In genomic region chr17:7394452-7395191, GRCh38 we compare ENCODE assay signal across 1 cellular context.
TF ChIP-seq lines count a peak whose summit lies in the region.

PLSCR3 (minus strand) TSS chr17:7394525; CDS start chr17:7394110, 415 bp downstream.

TF ChIP-seq in HepG2, 621 proteins besides CTCF, POLR2A, EP300 and RAD21 (continued from another document and continues in another):
- TF ChIP-seq PREB (CRISPR knock-in tag; IDR thresholded peaks at IDR 0.05) (no peak), SNRNP70 (IDR thresholded peaks at IDR 0.05; ENCODE audit: low read depth, low read length) (no peak), ZNF772 (CRISPR knock-in tag; IDR thresholded peaks at IDR 0.05) (peak; percentile 70; the same call in 1 of the 2 replicates), ZNF564 (CRISPR knock-in tag; IDR thresholded peaks at IDR 0.05) (0 out of 2 replicates have a peak, but pooled peaks have one; percentile 72), TOPORS (CRISPR knock-in tag; IDR thresholded peaks at IDR 0.05) (peak; percentile 73; the same call in 1 of the 2 replicates), ZNF337 (CRISPR knock-in tag; IDR thresholded peaks at IDR 0.05; ENCODE audit: borderline replicate concordance, low read depth) (no peak), ZNF614 (CRISPR knock-in tag; IDR thresholded peaks at IDR 0.05; ENCODE audit: borderline replicate concordance) (no peak), HDAC2 (CRISPR knock-in tag; IDR thresholded peaks at IDR 0.05) (no peak; the same call in 1 of the 2 replicates), ZNF703 (CRISPR knock-in tag; IDR thresholded peaks at IDR 0.05; ENCODE audit: borderline replicate concordance) (no peak), ZHX2 (IDR thresholded peaks at IDR 0.05; ENCODE audit: low read depth) (no peak), ZHX2 (CRISPR knock-in tag; IDR thresholded peaks at IDR 0.05; ENCODE audit: borderline replicate concordance) (peak; percentile 55; the same call in 1 of the 2 replicates), RARG (CRISPR knock-in tag; IDR thresholded peaks at IDR 0.05; ENCODE audit: low read depth) (no peak), ZNF251 (CRISPR knock-in tag; IDR thresholded peaks at IDR 0.05) (no peak), ZNF292 (CRISPR knock-in tag; IDR thresholded peaks at IDR 0.05; ENCODE audit: borderline replicate concordance, low read depth) (no peak), ZNF609 (CRISPR knock-in tag; IDR thresholded peaks at IDR 0.05; ENCODE audit: borderline replicate concordance) (no peak), MBNL3 (CRISPR knock-in tag; conservative IDR thresholded peaks at IDR 0.05) (no peak), HDAC6 (IDR thresholded peaks at IDR 0.05; ENCODE audit: low read depth, low read length) (no peak), ELF4 (CRISPR knock-in tag; IDR thresholded peaks at IDR 0.05; ENCODE audit: borderline replicate concordance) (no peak), HNRNPLL (IDR thresholded peaks at IDR 0.05; ENCODE audit: low read depth, low read length, poor library complexity, severe bottlenecking) (peak; percentile 64), MNT (IDR thresholded peaks at IDR 0.05) (no peak), ZBTB8A (CRISPR knock-in tag; IDR thresholded peaks at IDR 0.05; ENCODE audit: borderline replicate concordance, low read depth) (no peak), TEAD2 (CRISPR knock-in tag; IDR thresholded peaks at IDR 0.05) (no peak), MYC (CRISPR knock-in tag; IDR thresholded peaks at IDR 0.05; ENCODE audit: borderline replicate concordance) (peak; percentile 81; the same call in 1 of the 2 replicates), CBX2 (IDR thresholded peaks at IDR 0.05; ENCODE audit: low read depth, low read length) (no peak), CBX2 (CRISPR knock-in tag; IDR thresholded peaks at IDR 0.05; ENCODE audit: low read depth) (no peak), CENPT (CRISPR knock-in tag; IDR thresholded peaks at IDR 0.05; ENCODE audit: low read depth) (peak; percentile 87), HOXA5 (CRISPR knock-in tag; IDR thresholded peaks at IDR 0.05) (no peak; the same call in 1 of the 2 replicates), ELF3 (CRISPR knock-in tag; IDR thresholded peaks at IDR 0.05) (no peak; the same call in 1 of the 2 replicates), RORA (CRISPR knock-in tag; IDR thresholded peaks at IDR 0.05) (no peak), MAFK (conservative IDR thresholded peaks at IDR 0.05 in 1 of 2, IDR thresholded peaks at IDR 0.05 in 1 of 2; ENCODE audit: low read length in 2 of 2) (peak in 1 of 2 experiments; percentile 27; a peak in 2 of 4 replicates), DMAP1 (CRISPR knock-in tag; IDR thresholded peaks at IDR 0.05) (peak; percentile 64; the same call in 1 of the 2 replicates), HCFC1 (IDR thresholded peaks at IDR 0.05; ENCODE audit: low read depth, low read length) (no peak), ZSCAN12 (CRISPR knock-in tag; IDR thresholded peaks at IDR 0.05) (no peak), ZNF577 (CRISPR knock-in tag; IDR thresholded peaks at IDR 0.05; ENCODE audit: borderline replicate concordance, low read depth) (no peak), ZMYM3 (CRISPR knock-in tag; IDR thresholded peaks at IDR 0.05) (no peak), ZSCAN25 (CRISPR knock-in tag; IDR thresholded peaks at IDR 0.05) (no peak), ZNF30 (CRISPR knock-in tag; IDR thresholded peaks at IDR 0.05) (no peak), NONO (IDR thresholded peaks at IDR 0.05) (no peak), NONO (CRISPR knock-in tag; conservative IDR thresholded peaks at IDR 0.05) (peak; percentile 78), MTF2 (CRISPR knock-in tag; IDR thresholded peaks at IDR 0.05; ENCODE audit: borderline replicate concordance) (no peak), NR2F6 (IDR thresholded peaks at IDR 0.05) (no peak), NR2F6 (CRISPR knock-in tag; IDR thresholded peaks at IDR 0.05) (no peak), ZNF350 (CRISPR knock-in tag; IDR thresholded peaks at IDR 0.05; ENCODE audit: borderline replicate concordance, low read depth) (peak; percentile 49; the same call in 1 of the 2 replicates), ZNF33A (CRISPR knock-in tag; IDR thresholded peaks at IDR 0.05; ENCODE audit: borderline replicate concordance) (no peak), REPIN1 (CRISPR knock-in tag; IDR thresholded peaks at IDR 0.05; ENCODE audit: borderline replicate concordance, low read depth) (peak; percentile 78; the same call in 1 of the 2 replicates), ZNF777 (CRISPR knock-in tag; IDR thresholded peaks at IDR 0.05) (peak; percentile 24; the same call in 1 of the 2 replicates), TRIM22 (IDR thresholded peaks at IDR 0.05) (no peak), ZNF329 (CRISPR knock-in tag; IDR thresholded peaks at IDR 0.05; ENCODE audit: low read depth) (0 out of 2 replicates have a peak, but pooled peaks have one; percentile 13), CREM (IDR thresholded peaks at IDR 0.05) (no peak), CREM (CRISPR knock-in tag; IDR thresholded peaks at IDR 0.05) (no peak), E2F1 (CRISPR knock-in tag; IDR thresholded peaks at IDR 0.05) (no peak), RFX3 (CRISPR knock-in tag; IDR thresholded peaks at IDR 0.05) (no peak), TCF7L2 (IDR thresholded peaks at IDR 0.05; ENCODE audit: low read depth, low read length) (no peak), ZNF775 (CRISPR knock-in tag; IDR thresholded peaks at IDR 0.05; ENCODE audit: borderline replicate concordance) (no peak), ZNF232 (CRISPR knock-in tag; IDR thresholded peaks at IDR 0.05; ENCODE audit: borderline replicate concordance) (no peak), KLF12 (CRISPR knock-in tag; IDR thresholded peaks at IDR 0.05; ENCODE audit: borderline replicate concordance) (no peak), ZNF816 (CRISPR knock-in tag; IDR thresholded peaks at IDR 0.05; ENCODE audit: borderline replicate concordance) (no peak; the same call in 1 of the 2 replicates)
